1 cellular context compared by ENCODE assay signal in the genomic region with DNA sequence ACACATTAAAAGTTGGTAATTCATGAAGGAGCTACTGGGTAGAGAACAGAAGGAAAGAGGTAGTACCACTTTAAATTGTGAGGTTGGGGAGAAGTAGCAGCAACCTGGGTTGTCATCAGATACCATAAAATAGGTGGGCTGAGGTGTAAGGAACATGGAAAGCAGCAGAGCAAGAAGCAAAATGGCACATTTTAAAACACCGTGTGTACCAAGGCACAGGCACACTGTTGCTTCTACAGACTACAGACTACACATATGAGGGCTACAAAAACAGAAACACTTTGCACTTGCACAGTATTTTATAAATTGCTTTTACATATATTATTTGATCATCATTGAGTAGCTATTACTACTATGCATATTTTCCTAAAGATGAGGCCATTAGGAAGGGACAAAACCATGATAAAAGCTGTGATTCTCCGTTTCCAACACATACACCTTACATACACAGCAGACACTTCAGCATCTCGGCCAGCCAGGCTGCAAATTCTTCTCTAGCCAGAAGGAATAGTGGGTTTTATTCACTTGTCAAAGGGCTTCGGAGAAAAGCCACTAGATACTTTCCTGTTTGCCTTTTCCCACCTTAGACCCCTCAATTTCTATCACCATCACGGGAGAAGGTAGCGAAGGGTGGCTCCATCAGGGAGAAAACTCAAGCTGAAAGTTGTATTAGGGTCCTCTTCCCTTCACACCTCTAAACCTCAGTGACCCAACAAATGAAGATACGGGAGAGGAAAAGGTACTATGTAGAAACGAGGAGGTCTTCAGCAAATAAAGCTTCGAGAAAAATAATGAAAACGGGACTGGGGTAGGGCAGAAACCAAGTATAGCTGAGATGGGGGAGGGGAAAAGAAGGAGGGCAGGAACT.
TF ChIP-seq lines count a peak whose summit lies in the region.

No MANE protein-coding gene starts in this region.

TF ChIP-seq in GM23338, 12 proteins besides CTCF, POLR2A, EP300 and RAD21 (continued from another document):
- TF ChIP-seq, protein P1, sequence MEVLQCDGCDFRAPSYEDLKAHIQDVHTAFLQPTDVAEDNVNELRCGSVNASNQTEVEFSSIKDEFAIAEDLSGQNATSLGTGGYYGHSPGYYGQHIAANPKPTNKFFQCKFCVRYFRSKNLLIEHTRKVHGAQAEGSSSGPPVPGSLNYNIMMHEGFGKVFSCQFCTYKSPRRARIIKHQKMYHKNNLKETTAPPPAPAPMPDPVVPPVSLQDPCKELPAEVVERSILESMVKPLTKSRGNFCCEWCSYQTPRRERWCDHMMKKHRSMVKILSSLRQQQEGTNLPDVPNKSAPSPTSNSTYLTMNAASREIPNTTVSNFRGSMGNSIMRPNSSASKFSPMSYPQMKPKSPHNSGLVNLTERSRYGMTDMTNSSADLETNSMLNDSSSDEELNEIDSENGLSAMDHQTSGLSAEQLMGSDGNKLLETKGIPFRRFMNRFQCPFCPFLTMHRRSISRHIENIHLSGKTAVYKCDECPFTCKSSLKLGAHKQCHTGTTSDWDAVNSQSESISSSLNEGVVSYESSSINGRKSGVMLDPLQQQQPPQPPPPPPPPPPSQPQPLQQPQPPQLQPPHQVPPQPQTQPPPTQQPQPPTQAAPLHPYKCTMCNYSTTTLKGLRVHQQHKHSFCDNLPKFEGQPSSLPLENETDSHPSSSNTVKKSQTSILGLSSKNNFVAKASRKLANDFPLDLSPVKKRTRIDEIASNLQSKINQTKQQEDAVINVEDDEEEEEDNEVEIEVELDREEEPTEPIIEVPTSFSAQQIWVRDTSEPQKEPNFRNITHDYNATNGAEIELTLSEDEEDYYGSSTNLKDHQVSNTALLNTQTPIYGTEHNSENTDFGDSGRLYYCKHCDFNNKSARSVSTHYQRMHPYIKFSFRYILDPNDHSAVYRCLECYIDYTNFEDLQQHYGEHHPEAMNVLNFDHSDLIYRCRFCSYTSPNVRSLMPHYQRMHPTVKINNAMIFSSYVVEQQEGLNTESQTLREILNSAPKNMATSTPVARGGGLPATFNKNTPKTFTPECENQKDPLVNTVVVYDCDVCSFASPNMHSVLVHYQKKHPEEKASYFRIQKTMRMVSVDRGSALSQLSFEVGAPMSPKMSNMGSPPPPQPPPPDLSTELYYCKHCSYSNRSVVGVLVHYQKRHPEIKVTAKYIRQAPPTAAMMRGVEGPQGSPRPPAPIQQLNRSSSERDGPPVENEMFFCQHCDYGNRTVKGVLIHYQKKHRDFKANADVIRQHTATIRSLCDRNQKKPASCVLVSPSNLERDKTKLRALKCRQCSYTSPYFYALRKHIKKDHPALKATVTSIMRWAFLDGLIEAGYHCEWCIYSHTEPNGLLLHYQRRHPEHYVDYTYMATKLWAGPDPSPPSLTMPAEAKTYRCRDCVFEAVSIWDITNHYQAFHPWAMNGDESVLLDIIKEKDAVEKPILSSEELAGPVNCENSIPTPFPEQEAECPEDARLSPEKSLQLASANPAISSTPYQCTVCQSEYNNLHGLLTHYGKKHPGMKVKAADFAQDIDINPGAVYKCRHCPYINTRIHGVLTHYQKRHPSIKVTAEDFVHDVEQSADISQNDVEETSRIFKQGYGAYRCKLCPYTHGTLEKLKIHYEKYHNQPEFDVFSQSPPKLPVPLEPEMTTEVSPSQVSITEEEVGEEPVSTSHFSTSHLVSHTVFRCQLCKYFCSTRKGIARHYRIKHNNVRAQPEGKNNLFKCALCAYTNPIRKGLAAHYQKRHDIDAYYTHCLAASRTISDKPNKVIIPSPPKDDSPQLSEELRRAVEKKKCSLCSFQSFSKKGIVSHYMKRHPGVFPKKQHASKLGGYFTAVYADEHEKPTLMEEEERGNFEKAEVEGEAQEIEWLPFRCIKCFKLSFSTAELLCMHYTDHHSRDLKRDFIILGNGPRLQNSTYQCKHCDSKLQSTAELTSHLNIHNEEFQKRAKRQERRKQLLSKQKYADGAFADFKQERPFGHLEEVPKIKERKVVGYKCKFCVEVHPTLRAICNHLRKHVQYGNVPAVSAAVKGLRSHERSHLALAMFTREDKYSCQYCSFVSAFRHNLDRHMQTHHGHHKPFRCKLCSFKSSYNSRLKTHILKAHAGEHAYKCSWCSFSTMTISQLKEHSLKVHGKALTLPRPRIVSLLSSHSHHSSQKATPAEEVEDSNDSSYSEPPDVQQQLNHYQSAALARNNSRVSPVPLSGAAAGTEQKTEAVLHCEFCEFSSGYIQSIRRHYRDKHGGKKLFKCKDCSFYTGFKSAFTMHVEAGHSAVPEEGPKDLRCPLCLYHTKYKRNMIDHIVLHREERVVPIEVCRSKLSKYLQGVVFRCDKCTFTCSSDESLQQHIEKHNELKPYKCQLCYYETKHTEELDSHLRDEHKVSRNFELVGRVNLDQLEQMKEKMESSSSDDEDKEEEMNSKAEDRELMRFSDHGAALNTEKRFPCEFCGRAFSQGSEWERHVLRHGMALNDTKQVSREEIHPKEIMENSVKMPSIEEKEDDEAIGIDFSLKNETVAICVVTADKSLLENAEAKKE (CRISPR knock-in tag; IDR thresholded peaks at IDR 0.05) = no peak
